In the genomic region with DNA sequence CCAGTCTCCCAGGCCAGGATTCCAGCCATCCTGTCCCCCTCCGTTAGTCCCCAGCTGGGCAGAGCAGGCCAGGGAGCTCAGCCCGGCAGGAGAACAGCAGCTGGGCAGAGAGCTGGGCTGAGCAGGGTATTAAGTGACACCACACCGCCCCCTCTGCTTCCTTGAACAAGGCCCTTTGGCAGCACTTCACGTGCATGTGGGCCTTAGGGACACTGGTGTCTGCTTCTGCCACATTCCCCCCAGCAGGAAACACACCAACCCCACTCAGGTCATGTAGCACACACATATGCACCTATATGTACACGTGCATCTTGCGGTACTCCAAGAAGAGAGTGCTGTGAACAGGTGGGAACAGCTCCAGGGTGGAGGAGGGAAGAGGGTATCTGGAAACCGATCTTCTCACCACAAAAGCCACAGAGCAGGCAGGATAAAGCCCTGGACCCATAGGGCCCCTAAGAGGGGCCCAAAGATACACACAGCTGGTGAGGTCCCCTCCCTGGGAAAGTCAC, we compare ENCODE assay signal across 8 cellular contexts. TPM values are rescaled to one million over a fixed set of nuclear protein-coding genes. Genes with fewer than 3 reads are reported as not detected.
DNase-seq lines count a peak whose midpoint lies in the region; ATAC-seq and TF ChIP-seq lines count a peak whose summit lies in the region.

No MANE protein-coding gene starts in this region.

- no peak for ATAC-seq in GM19463 (IDR thresholded peaks at IDR 0.05; ENCODE audit: unreplicated experiment)
- no peak for ATAC-seq in HG02678 (IDR thresholded peaks at IDR 0.05; ENCODE audit: unreplicated experiment)

- H3K4me3 ChIP-seq in astrocyte of the spinal cord (ENCODE audit: low read depth, low read length) = no peak overlapping the region
- H3K4me3 ChIP-seq in mesodermal cell (ENCODE audit: extremely low read depth, insufficient read depth, low read length, poor library complexity, severe bottlenecking) = peak overlapping the region; percentile 11

- H3K4me1 ChIP-seq in mesodermal cell (ENCODE audit: control insufficient read depth, insufficient read depth, low read length, poor library complexity, severe bottlenecking) = peaks cover 53% of the 10 kb centered on the region

- TF ChIP-seq CTCF in astrocyte of the spinal cord (IDR thresholded peaks at IDR 0.05; ENCODE audit: low read depth, low read length) = no peak

- H3K27ac ChIP-seq in mesodermal cell (ENCODE audit: low read depth, low read length, severe bottlenecking) = peak overlapping the region; percentile 90

- H3K9me3 ChIP-seq in mesodermal cell (ENCODE audit: control insufficient read depth, low read length) = no peaks in the 10 kb centered on the region

- in situ Hi-C loops in astrocyte of the spinal cord (cut with HindIII; ENCODE audit: low sequenced_read_pairs) = no loop called here

- DNase-seq in COR-L47 (lab: John Stamatoyannopoulos, UW) (peak; percentile 20), MV-4-11 (lab: John Stamatoyannopoulos, UW) (peak; percentile 44), astrocyte of the spinal cord (ENCODE audit: low read depth, low spot score) (peak; percentile 56), cerebellum (ENCODE audit: low spot score) (no peak), C1 segment of cervical spinal cord (lab: John Stamatoyannopoulos, UW) (no peak)

- WGBS in mesodermal cell (ENCODE audit: insufficient coverage in 2 of 2), 2 experiments = 48 to 65% methylated on average over 3 to 6 of the region's 7 CpGs

- H3K36me3 ChIP-seq in mesodermal cell (ENCODE audit: control insufficient read depth, insufficient read depth, low read length) = peaks cover 63% of the 10 kb centered on the region

RNA-seq across cellular contexts. Expression of gene EPHA2, which starts 4.6 kb away (rescaled TPM):
- 89.4 TPM for polyA plus RNA-seq in mesodermal cell (2013, experiment 1 of 2)
- polyA plus RNA-seq in mesodermal cell (2013, experiment 2 of 2) = 69.9 TPM
- 2.3 TPM for total RNA-seq in cerebellum

Comparison
In these comparisons a context has a peak if more than half of its experiments do, and no peak if none do; other contexts are left out.
1. DNase-seq: peak in COR-L47 (single experiment), MV-4-11 (single experiment) and astrocyte of the spinal cord (single experiment); none in cerebellum (single experiment) and C1 segment of cervical spinal cord (0 of 14).